ENCODE assay signal across 8 cellular contexts in genomic region chr16:667113-667779, GRCh38. TPM values are rescaled to one million over a fixed set of nuclear protein-coding genes. Genes with fewer than 3 reads are reported as not detected.
DNase-seq lines count a peak whose midpoint lies in the region; ATAC-seq and TF ChIP-seq lines count a peak whose summit lies in the region.

No MANE protein-coding gene starts in this region.

- H3K27ac Mint-ChIP-seq in activated naive CD8-positive, alpha-beta T cell, result peak overlapping the region; percentile 82
- peak overlapping the region; percentile 61 for H3K27ac Mint-ChIP-seq in mesothelial cell of epicardium

- intact Hi-C loops in heart left ventricle (cut with DNase I) (loop anchor here in 2 of 10 donors (10.0 kb wide), 2 partner anchors 242 to 272 kb away; partner anchors contain the start of genes NME4 (in 2 of the 2) and RAB11FIP3 (in 1 of the 2)), left cardiac atrium (cut with DNase I) (loop anchor here in 1 of 2 donors (5.0 kb wide), 1 partner anchor 85 kb away; no protein-coding TSS in a partner anchor), transverse colon (cut with DNase I; ENCODE audit: low total_unique reads) (no loop called here)

- ATAC-seq in heart left ventricle (no peak), left cardiac atrium (no peak)

- H3K36me3 ChIP-seq in heart left ventricle (peaks cover 0 to 33% (median 31%) of the 10 kb centered on the region in 9 donors), transverse colon (peaks cover 0 to 22% (median 5%) of the 10 kb centered on the region in 4 donors)

- H3K27ac ChIP-seq in heart left ventricle (peak overlapping the region in 11 of 12 donors; percentile 66 to 99 (median 94)), transverse colon (peak overlapping the region; percentile 89 to 94 (median 90))

- in situ Hi-C loops in transverse colon (cut with MboI; ENCODE audit: low pct_ligation_motif_present in 1 of 4, low pct_unique_long_range_greater_than_20kb in 1 of 4, low sequenced_read_pairs in 3 of 4), result no loop called here

- no peak for TF ChIP-seq EP300 in transverse colon (IDR thresholded peaks at IDR 0.05; ENCODE audit: low read depth)

- H3K27me3 ChIP-seq in heart left ventricle, result no peaks in the 10 kb centered on the region
- no peaks in the 10 kb centered on the region for H3K27me3 ChIP-seq in transverse colon

- no peaks in the 10 kb centered on the region for H3K36me3 Mint-ChIP-seq in activated naive CD8-positive, alpha-beta T cell
- H3K36me3 Mint-ChIP-seq in mesothelial cell of epicardium, result peaks cover 2% of the 10 kb centered on the region

- TF ChIP-seq POLR2A in heart left ventricle (IDR thresholded peaks at IDR 0.05), result no peak
- no peak for TF ChIP-seq POLR2A in transverse colon (IDR thresholded peaks at IDR 0.05)

- peaks cover 6% of the 10 kb centered on the region for H3K4me1 Mint-ChIP-seq in activated naive CD8-positive, alpha-beta T cell (ENCODE audit: low read depth)
- H3K4me1 Mint-ChIP-seq in mesothelial cell of epicardium, result peaks cover 5% of the 10 kb centered on the region

- TF ChIP-seq CTCF in heart left ventricle (IDR thresholded peaks at IDR 0.05) (no peak), mesothelial cell of epicardium (IDR thresholded peaks at IDR 0.05; ENCODE audit: unreplicated experiment) (no peak), transverse colon (IDR thresholded peaks at IDR 0.05) (no peak)

- H3K4me1 ChIP-seq in heart left ventricle (peaks cover 6 to 22% (median 17%) of the 10 kb centered on the region in 12 donors), transverse colon (peaks cover 9 to 20% (median 15%) of the 10 kb centered on the region in 4 donors)

- H3K4me3 Mint-ChIP-seq in activated naive CD8-positive, alpha-beta T cell, result peak overlapping the region; percentile 81
- peak overlapping the region; percentile 74 for H3K4me3 Mint-ChIP-seq in mesothelial cell of epicardium

- no peaks in the 10 kb centered on the region for H3K9me3 ChIP-seq in heart left ventricle
- no peaks in the 10 kb centered on the region for H3K9me3 ChIP-seq in transverse colon

- no peaks in the 10 kb centered on the region for H3K9me3 Mint-ChIP-seq in activated naive CD8-positive, alpha-beta T cell (ENCODE audit: low read depth)
- no peaks in the 10 kb centered on the region for H3K9me3 Mint-ChIP-seq in mesothelial cell of epicardium

- DNase-seq in heart left ventricle (no peak), left cardiac atrium (no peak), mesothelial cell of epicardium (ENCODE audit: low spot score in 2 of 2, unreplicated experiment in 2 of 2) (no peak), transverse colon (no peak), NCI-H1105 treated with DMSO at 0.1 percent for 48 hours (lab: John Stamatoyannopoulos, UW) (no peak), NCI-H2227 treated with DMSO at 0.1 percent for 48 hours (lab: John Stamatoyannopoulos, UW) (no peak), NCI-H1436 (lab: John Stamatoyannopoulos, UW) (no peak)

- H3K27me3 Mint-ChIP-seq in activated naive CD8-positive, alpha-beta T cell, result no peaks in the 10 kb centered on the region
- no peaks in the 10 kb centered on the region for H3K27me3 Mint-ChIP-seq in mesothelial cell of epicardium (ENCODE audit: low read depth)

- WGBS in heart left ventricle, 4 donors, result 78 to 88% (median 86%) methylated on average over 14 to 22 of the region's 22 CpGs
- WGBS in transverse colon (ENCODE audit: low coverage in 1 of 2), 2 donors, result 74% methylated on average over 20 of the region's 22 CpGs; no CpG with 5 or more reads in 1 of the 2 donors

- H3K4me3 ChIP-seq in heart left ventricle (peak overlapping the region in 10 of 12 donors; percentile 67 to 100 (median 94)), transverse colon (no peak overlapping the region)

RNA-seq across cellular contexts. Expression of gene RHOT2, which starts 0.7 kb away (rescaled TPM):
- 100 to 1,000 TPM in 1 of 9 donors, 10 to 100 TPM in 8; 33.7 to 102 (median 83.5) TPM for total RNA-seq in heart left ventricle
- polyA plus RNA-seq in heart left ventricle, result 100 to 1,000 TPM in 1 of 2 donors, 10 to 100 TPM in 1; 77.2 to 143 TPM
- total RNA-seq in left cardiac atrium, result 100 to 1,000 TPM in 1 of 2 donors, 10 to 100 TPM in 1; 73.8 to 106 TPM
- total RNA-seq in mesothelial cell of epicardium, result 190 to 207 TPM (median 194 TPM) in 3 replicates
- 100 to 1,000 TPM; 133 to 386 (median 259) TPM for total RNA-seq in transverse colon

RNA-seq across cellular contexts. Expression of gene RHBDL1, which starts 8.2 kb away (rescaled TPM):
- total RNA-seq in heart left ventricle (1 to 10 TPM in 7 of 9 donors, under 1 TPM in 2; 0.72 to 2.7 (median 1.8) TPM), left cardiac atrium (1 to 10 TPM; 1.2 TPM), mesothelial cell of epicardium (5.9 to 6.1 TPM (median 6.0 TPM) in 3 replicates), transverse colon (10 to 100 TPM in 2 of 4 donors, 1 to 10 TPM in 2; 1.8 to 39.3 (median 8.1) TPM)
- polyA plus RNA-seq in heart left ventricle, result 1 to 10 TPM in 1 of 2 donors, under 1 TPM in 1; 0.19 to 3.6 TPM

RNA-seq across cellular contexts. Expression of gene STUB1, which starts 13.0 kb away (rescaled TPM):
- total RNA-seq in heart left ventricle (100 to 1,000 TPM in 8 of 9 donors, 10 to 100 TPM in 1; 93.7 to 198 (median 116) TPM), left cardiac atrium (100 to 1,000 TPM in 1 of 2 donors, 10 to 100 TPM in 1; 89.1 to 101 TPM), mesothelial cell of epicardium (69.4 to 79.9 TPM (median 72.5 TPM) in 3 replicates), transverse colon (100 to 1,000 TPM in 3 of 4 donors, 10 to 100 TPM in 1; 51.9 to 190 (median 134) TPM)
- polyA plus RNA-seq in heart left ventricle, result 100 to 1,000 TPM; 107 to 159 TPM

RNA-seq across cellular contexts. Expression of gene JMJD8, which starts 16.9 kb away (rescaled TPM):
- total RNA-seq in heart left ventricle (100 to 1,000 TPM in 1 of 9 donors, 10 to 100 TPM in 8; 37.5 to 103 (median 44.1) TPM), left cardiac atrium (10 to 100 TPM; 45.5 to 48.9 TPM), mesothelial cell of epicardium (46.1 to 51.2 TPM (median 46.5 TPM) in 3 replicates), transverse colon (100 to 1,000 TPM in 1 of 4 donors, 10 to 100 TPM in 3; 40.0 to 261 (median 58.6) TPM)
- 10 to 100 TPM; 36.2 to 66.6 TPM for polyA plus RNA-seq in heart left ventricle

RNA-seq across cellular contexts. Expression of gene WDR90, which starts 18.1 kb away (rescaled TPM):
- total RNA-seq in heart left ventricle, result 10 to 100 TPM in 2 of 9 donors, 1 to 10 TPM in 7; 3.7 to 17.4 (median 8.6) TPM
- polyA plus RNA-seq in heart left ventricle, result 10 to 100 TPM in 1 of 2 donors, 1 to 10 TPM in 1; 5.1 to 10.9 TPM
- 10 to 100 TPM in 1 of 2 donors, 1 to 10 TPM in 1; 9.6 to 15.5 TPM for total RNA-seq in left cardiac atrium
- 75.9 to 86.9 TPM (median 77.2 TPM) in 3 replicates for total RNA-seq in mesothelial cell of epicardium
- total RNA-seq in transverse colon, result 100 to 1,000 TPM in 2 of 4 donors, 10 to 100 TPM in 2; 23.0 to 166 (median 90.2) TPM

Comparison
In these comparisons a context has a peak if more than half of its experiments do, and no peak if none do; other contexts are left out.
1. H3K4me3 ChIP-seq: peak in heart left ventricle (10 of 12); none in transverse colon (0 of 4).